In the genomic region with DNA sequence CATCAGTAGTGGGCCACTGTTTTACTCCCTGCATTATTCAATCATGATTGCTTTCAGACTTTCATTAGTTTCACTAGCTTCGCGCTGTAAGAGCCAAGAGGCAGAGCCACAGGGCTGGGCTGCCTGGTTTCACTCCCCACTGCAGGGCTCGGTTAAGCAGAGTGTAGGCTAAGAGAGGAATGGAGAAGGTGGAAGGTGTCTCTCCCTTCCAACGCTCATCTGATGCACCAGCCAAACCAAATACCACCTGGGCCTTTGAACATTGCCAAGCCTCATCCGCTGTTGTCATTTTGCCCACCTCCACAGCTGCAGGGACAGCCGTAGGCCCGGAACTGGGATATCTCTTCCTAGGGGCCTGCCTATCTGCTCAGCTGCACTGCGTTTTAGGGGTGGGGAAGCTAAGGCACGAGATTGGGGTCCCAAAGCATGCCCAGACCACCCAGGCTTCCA, we compare ENCODE assay signal across 6 cellular contexts. TPM values are rescaled to one million over a fixed set of nuclear protein-coding genes. Genes with fewer than 3 reads are reported as not detected.
A peak's percentile ranks its signal among the peaks of the same experiment; 100 is the strongest.
DNase-seq lines count a peak whose midpoint lies in the region; ATAC-seq and TF ChIP-seq lines count a peak whose summit lies in the region.

No MANE protein-coding gene starts in this region.

- H2AFZ ChIP-seq in hepatocyte, result peak overlapping the region; percentile 77

- H3K4me3 ChIP-seq in hepatocyte (no peak overlapping the region), urinary bladder (ENCODE audit: low read depth, low read length) (peak overlapping the region; percentile 87)

- peaks cover 40% of the 10 kb centered on the region for H4K20me1 ChIP-seq in hepatocyte (ENCODE audit: insufficient read depth, poor library complexity, severe bottlenecking)

- H3K27ac Mint-ChIP-seq in activated T-cell treated with anti-CD3 and anti-CD28 coated beads, Interleukin-2, amount 50 U/mL, for 24 hours, result peak overlapping the region; percentile 96

- no peaks in the 10 kb centered on the region for H3K36me3 ChIP-seq in hepatocyte (replicated peaks; ENCODE audit: insufficient read depth, low read depth)
- no peaks in the 10 kb centered on the region for H3K36me3 ChIP-seq in urinary bladder (ENCODE audit: insufficient read depth)

- H3K4me3 Mint-ChIP-seq in activated T-cell treated with anti-CD3 and anti-CD28 coated beads, Interleukin-2, amount 50 U/mL, for 24 hours, result peak overlapping the region; percentile 92

- H3K36me3 Mint-ChIP-seq in activated T-cell treated with anti-CD3 and anti-CD28 coated beads, Interleukin-2, amount 50 U/mL, for 24 hours (ENCODE audit: low read depth), result peaks cover 19% of the 10 kb centered on the region

- no peak for DNase-seq in activated T-cell treated with anti-CD3 and anti-CD28 coated beads, Interleukin-2, amount 50 U/mL, for 24 hours
- no peak for DNase-seq in activated T-cell treated with anti-CD3 and anti-CD28 coated beads for 4 hours
- DNase-seq in hepatocyte (ENCODE audit: low spot score), result no peak
- no peak for DNase-seq in anterior cingulate cortex (lab: John Stamatoyannopoulos, UW)

- H3K9me3 Mint-ChIP-seq in activated T-cell treated with anti-CD3 and anti-CD28 coated beads, Interleukin-2, amount 50 U/mL, for 24 hours, result no peaks in the 10 kb centered on the region

- H3K79me2 ChIP-seq in hepatocyte, result peaks cover 41% of the 10 kb centered on the region

- H3K9me3 ChIP-seq in hepatocyte (ENCODE audit: low read depth), result no peaks in the 10 kb centered on the region

- no peaks in the 10 kb centered on the region for H3K27me3 Mint-ChIP-seq in activated T-cell treated with anti-CD3 and anti-CD28 coated beads, Interleukin-2, amount 50 U/mL, for 24 hours

- no peaks in the 10 kb centered on the region for H3K9me2 ChIP-seq in hepatocyte (replicated peaks; ENCODE audit: insufficient read depth)

- H3K27me3 ChIP-seq in hepatocyte, result no peaks in the 10 kb centered on the region

- H3K4me1 ChIP-seq in hepatocyte (ENCODE audit: insufficient read depth), result peaks cover 67% of the 10 kb centered on the region
- peaks cover 6% of the 10 kb centered on the region for H3K4me1 ChIP-seq in urinary bladder (ENCODE audit: insufficient read depth)

- 73% methylated on average over 9 of the region's 9 CpGs for WGBS in hepatocyte (ENCODE audit: low lambda C conversion rate, missing lambda C conversion rate)
- 39% methylated on average over 9 of the region's 9 CpGs for WGBS in urinary bladder

- TF ChIP-seq CTCF in hepatocyte (IDR thresholded peaks at IDR 0.05; ENCODE audit: poor library complexity), result no peak

- peaks cover 29% of the 10 kb centered on the region for H3K4me1 Mint-ChIP-seq in activated T-cell treated with anti-CD3 and anti-CD28 coated beads, Interleukin-2, amount 50 U/mL, for 24 hours (ENCODE audit: low read depth)

- H3K27ac ChIP-seq in hepatocyte (peak overlapping the region; percentile 100), urinary bladder (ENCODE audit: low read depth) (peak overlapping the region; percentile 100)

- ATAC-seq in HG02852 (IDR thresholded peaks at IDR 0.05; ENCODE audit: unreplicated experiment), result no peak

- H3K4me2 ChIP-seq in hepatocyte, result peak overlapping the region; percentile 85

RNA-seq across cellular contexts. Expression of a gene that starts 0.5 kb away (rescaled TPM):
- 84.3 and 88.2 TPM in 2 replicates for total RNA-seq in hepatocyte
- 103 and 120 TPM in 2 replicates for polyA plus RNA-seq in hepatocyte
- total RNA-seq in urinary bladder, result 16.7 TPM
- polyA plus RNA-seq in urinary bladder, result 47.9 TPM

RNA-seq across cellular contexts. Expression of a gene that starts 13.6 kb away (rescaled TPM):
- total RNA-seq in hepatocyte, result 27.9 and 36.2 TPM in 2 replicates
- polyA plus RNA-seq in hepatocyte, result 22.8 and 25.2 TPM in 2 replicates
- 7.3 TPM for total RNA-seq in urinary bladder
- 5.6 TPM for polyA plus RNA-seq in urinary bladder

RNA-seq across cellular contexts. Expression of a gene that starts 18.5 kb away (rescaled TPM):
- total RNA-seq in hepatocyte (4.0 and 36.5 TPM in 2 replicates), urinary bladder (3.6 TPM)
- polyA plus RNA-seq in hepatocyte (53.0 and 68.1 TPM in 2 replicates), urinary bladder (69.8 TPM)

RNA-seq across cellular contexts. Expression of a gene that starts 23.5 kb away (rescaled TPM):
- total RNA-seq in hepatocyte, result not detected in 2 replicates
- polyA plus RNA-seq in hepatocyte, result 0.35 and 0.37 TPM in 2 replicates
- total RNA-seq in urinary bladder, result 0.63 TPM
- 0.82 TPM for polyA plus RNA-seq in urinary bladder

RNA-seq across cellular contexts. Expression of a gene that starts 32.1 kb away (rescaled TPM):
- total RNA-seq in hepatocyte (not detected in 2 replicates), urinary bladder (not detected)
- polyA plus RNA-seq in hepatocyte (not detected in 2 replicates), urinary bladder (not detected)
